8 cellular contexts compared by ENCODE assay signal in genomic region chr12:5902736-5903135, GRCh38. TPM values are rescaled to one million over a fixed set of nuclear protein-coding genes. Genes with fewer than 3 reads are reported as not detected.
"Had no signal": no experiment of that assay in that cellular context is flagged by ENCODE, and none has a peak within 500 bp of the region (broad histone marks: within the 10 kb centered on the region; RNA-seq: fewer than 3 reads in every experiment).

No MANE protein-coding gene starts in this region.

- H3K9ac ChIP-seq: GM23248 had no signal

- H3K27ac Mint-ChIP-seq: HFFc6 had no signal

- H2AFZ ChIP-seq: GM23248 had no signal

- H3K36me3 ChIP-seq: HAP-1 had no signal

- H3K4me3 ChIP-seq: GM23248, HAP-1 had no signal

- H3K9me3 Mint-ChIP-seq: HFFc6 had no signal

- DNase-seq: GM23248, GOT3, H7, HFFc6, IMR-90 had no signal

- H3K27ac ChIP-seq: GM23248, HL-60 had no signal

- H3K4me1 ChIP-seq: HAP-1 had no signal

- H3K4me3 Mint-ChIP-seq: HFFc6 had no signal

- ATAC-seq: HCT116 had no signal

- H3K9me3 ChIP-seq: HAP-1 had no signal

RNA-seq across cellular contexts. Expression of gene ANO2, which starts 42.3 kb away (rescaled TPM):
- total RNA-seq: GM23248, IMR-90 had no signal
- polyA plus RNA-seq: GM23248 had no signal
